10 cellular contexts compared by ENCODE assay signal in the genomic region with DNA sequence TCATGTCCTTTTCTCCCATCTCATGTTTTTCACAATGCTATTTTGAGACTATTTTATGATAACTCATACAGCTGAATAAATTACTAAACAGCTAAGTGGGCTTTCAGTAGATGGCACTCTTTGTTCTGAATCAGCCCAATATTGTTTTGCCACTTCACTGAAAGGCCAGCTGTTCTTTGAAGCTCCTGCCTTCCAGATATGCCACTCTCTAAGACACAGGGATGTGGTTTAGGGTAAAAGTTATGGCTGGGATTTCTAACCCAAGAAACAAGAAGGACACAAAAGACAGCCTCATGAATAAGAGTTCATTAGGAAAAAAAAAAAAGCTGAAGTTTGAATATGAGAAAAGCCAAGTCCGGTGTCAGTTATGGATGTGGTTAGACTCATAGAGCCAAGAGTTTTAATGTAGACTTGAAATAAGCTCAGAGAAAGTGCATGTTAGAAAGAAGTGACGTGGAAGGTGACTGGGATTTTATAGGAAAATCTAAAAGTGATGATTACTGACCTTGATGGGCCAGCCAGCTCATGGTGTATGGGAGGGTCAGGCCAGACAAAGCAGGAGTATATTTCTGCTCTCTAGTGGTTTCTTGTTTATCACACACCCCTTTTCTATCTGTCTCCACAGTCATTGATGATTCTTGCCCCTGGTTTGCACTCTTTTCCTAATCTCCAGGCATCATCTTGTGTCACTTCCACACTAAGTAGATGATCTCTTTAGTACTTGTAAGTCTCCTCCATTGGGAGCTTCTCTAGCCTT.
DNase-seq lines count a peak whose midpoint lies in the region; ATAC-seq, FAIRE-seq and TF ChIP-seq lines count a peak whose summit lies in the region.
"Had no signal": no experiment of that assay in that cellular context is flagged by ENCODE, and none has a peak within 500 bp of the region (broad histone marks: within the 10 kb centered on the region; RNA-seq: fewer than 3 reads in every experiment).

No MANE protein-coding gene starts in this region.

- TF ChIP-seq POLR2A in H54 (IDR thresholded peaks at IDR 0.05; ENCODE audit: low read depth, low read length), result no peak

- intact Hi-C loops in kidney (cut with DNase I), result no loop called here

- FAIRE-seq in H54 (lab: Jason Lieb, UNC), result peak; percentile 50
- FAIRE-seq in kidney (lab: Jason Lieb, UNC), result no peak
- FAIRE-seq: pancreas had no signal

- no peaks in the 10 kb centered on the region for H3K36me3 ChIP-seq in adipocyte (ENCODE audit: control insufficient read depth, insufficient read depth, low read length, severe bottlenecking)
- no peaks in the 10 kb centered on the region for H3K36me3 ChIP-seq in kidney (ENCODE audit: control insufficient read depth in 1 of 2, insufficient read depth in 2 of 2, low read length in 2 of 2)
- H3K36me3 ChIP-seq: pancreas had no signal

- H3K9ac ChIP-seq in adipocyte (ENCODE audit: low read length) (no peak overlapping the region), kidney (ENCODE audit: low read length in 2 of 2) (no peak overlapping the region)

- H3K4me1 ChIP-seq in adipocyte (ENCODE audit: control insufficient read depth, insufficient read depth, low read length) (peaks cover 27% of the 10 kb centered on the region), kidney (ENCODE audit: control insufficient read depth in 1 of 2, insufficient read depth in 1 of 2, low read depth in 1 of 2, low read length in 2 of 2) (no peaks in the 10 kb centered on the region)

- H3K27ac ChIP-seq in kidney (ENCODE audit: low read depth in 2 of 2, low read length in 2 of 2), result no peak overlapping the region
- H3K27ac ChIP-seq: pancreas had no signal

- ATAC-seq in GM21528 (IDR thresholded peaks at IDR 0.05; ENCODE audit: low FRiP score, unreplicated experiment) (no peak), GM21447 (IDR thresholded peaks at IDR 0.05; ENCODE audit: unreplicated experiment) (no peak), GM19463 (IDR thresholded peaks at IDR 0.05; ENCODE audit: unreplicated experiment) (no peak), GM18861 (IDR thresholded peaks at IDR 0.05; ENCODE audit: unreplicated experiment) (no peak)
- ATAC-seq: pancreas, WTC11 had no signal

- peak; percentile 55 for TF ChIP-seq CTCF in kidney (IDR thresholded peaks at IDR 0.05; ENCODE audit: borderline replicate concordance, extremely low read depth, insufficient read depth)

- no peaks in the 10 kb centered on the region for H3K27me3 ChIP-seq in adipocyte (replicated peaks; ENCODE audit: control insufficient read depth, insufficient read depth, low read length)
- H3K27me3 ChIP-seq: pancreas had no signal

- no peaks in the 10 kb centered on the region for H3K9me3 ChIP-seq in adipocyte (ENCODE audit: control insufficient read depth, low read length)
- no peaks in the 10 kb centered on the region for H3K9me3 ChIP-seq in kidney (ENCODE audit: control insufficient read depth in 1 of 2, low read length in 2 of 2)
- H3K9me3 ChIP-seq: pancreas had no signal

- peak; percentile 9 for DNase-seq in AG08396 (ENCODE audit: low spot score)
- DNase-seq in H54 (ENCODE audit: insufficient read length, low spot score), result no peak
- peak; percentile 65 for DNase-seq in adipocyte (ENCODE audit: low read depth)
- no peak for DNase-seq in kidney
- DNase-seq: pancreas had no signal

- H3K4me3 ChIP-seq in adipocyte (ENCODE audit: low read length) (no peak overlapping the region), kidney (ENCODE audit: low read length in 2 of 2) (no peak overlapping the region)
- H3K4me3 ChIP-seq: pancreas had no signal

Comparison
In these comparisons a context has a peak if more than half of its experiments do, and no peak if none do; other contexts are left out.
1. DNase-seq: peak in AG08396 (single experiment) and adipocyte (single experiment); none in H54 (single experiment) and kidney (single experiment).